8 cellular contexts compared by ENCODE assay signal in genomic region chr9:33676746-33677505, GRCh38.
DNase-seq lines count a peak whose midpoint lies in the region; ATAC-seq, FAIRE-seq and TF ChIP-seq lines count a peak whose summit lies in the region.

No MANE protein-coding gene starts in this region.

- FAIRE-seq in pancreas (lab: Jason Lieb, UNC): no peak

- no peaks in the 10 kb centered on the region for H3K4me1 ChIP-seq in NT2/D1 (ENCODE audit: insufficient read depth, insufficient read length)
- H3K4me1 ChIP-seq in heart left ventricle: peaks cover 0 to 9% (median 0%) of the 10 kb centered on the region in 12 donors
- H3K4me1 ChIP-seq in pancreas: no peaks in the 10 kb centered on the region

- H3K27ac ChIP-seq in heart left ventricle: peak overlapping the region in 11 of 12 donors; percentile 27 to 86 (median 55)
- H3K27ac ChIP-seq in pancreas: peak overlapping the region in 2 of 4 donors; percentile 26 to 30

- intact Hi-C loops in heart left ventricle (cut with DNase I) (loop anchor here in 1 of 10 donors (5.0 kb wide), 1 partner anchor 45 kb away; no protein-coding TSS in a partner anchor), pancreas (cut with DNase I) (no loop called here)

- H3K4me3 ChIP-seq in NT2/D1 (ENCODE audit: insufficient read length, low read depth) (peak overlapping the region; percentile 57), heart left ventricle (peak overlapping the region; percentile 51 to 83 (median 58)), pancreas (peak overlapping the region; percentile 18 to 68 (median 48))

- H3K27ac Mint-ChIP-seq in activated naive CD4-positive, alpha-beta T cell treated with anti-CD3 and anti-CD28 coated beads, Interleukin-2, amount 50 U/mL, for 72 hours: no peak overlapping the region

- TF ChIP-seq POLR2A in heart left ventricle (IDR thresholded peaks at IDR 0.05): no peak

- no peaks in the 10 kb centered on the region for H3K9me3 Mint-ChIP-seq in activated naive CD4-positive, alpha-beta T cell treated with anti-CD3 and anti-CD28 coated beads, Interleukin-2, amount 50 U/mL, for 72 hours

- ATAC-seq in activated naive CD4-positive, alpha-beta T cell treated with anti-CD3 and anti-CD28 coated beads, Interleukin-2, amount 50 U/mL, for 72 hours: peak; percentile 63 to 81
- ATAC-seq in heart left ventricle: peak in 3 of 4 donors; percentile 74 to 94 (median 88)
- ATAC-seq in pancreas: peak; percentile 83 to 95 (median 92)
- no peak for ATAC-seq in GM18867 (IDR thresholded peaks at IDR 0.05; ENCODE audit: unreplicated experiment)
- no peak for ATAC-seq in GM18519 (IDR thresholded peaks at IDR 0.05; ENCODE audit: low FRiP score, unreplicated experiment)

- 0 to 2% (median 1%) methylated on average over 52 to 78 of the region's 78 CpGs for WGBS in heart left ventricle, 4 donors
- 1 to 2% methylated on average over 43 to 78 of the region's 78 CpGs for WGBS in pancreas, 2 donors

- H3K36me3 ChIP-seq in NT2/D1 (ENCODE audit: insufficient read depth, insufficient read length, low read length) (no peaks in the 10 kb centered on the region), heart left ventricle (no peaks in the 10 kb centered on the region), pancreas (no peaks in the 10 kb centered on the region)

- TF ChIP-seq CTCF in heart left ventricle (IDR thresholded peaks at IDR 0.05): no peak
- TF ChIP-seq CTCF in pancreas (IDR thresholded peaks at IDR 0.05): no peak

- H3K9ac ChIP-seq in NT2/D1 (ENCODE audit: insufficient read length, low read depth): peak overlapping the region; percentile 67

- H3K9me3 ChIP-seq in NT2/D1 (ENCODE audit: insufficient read depth, low read length): no peaks in the 10 kb centered on the region
- H3K9me3 ChIP-seq in heart left ventricle: no peaks in the 10 kb centered on the region
- no peaks in the 10 kb centered on the region for H3K9me3 ChIP-seq in pancreas

- H3K27me3 ChIP-seq in NT2/D1 (ENCODE audit: insufficient read depth, insufficient read length) (no peaks in the 10 kb centered on the region), heart left ventricle (peaks cover 0 to 60% (median 0%) of the 10 kb centered on the region in 9 donors), pancreas (no peaks in the 10 kb centered on the region)

- DNase-seq in 8988T: peak; percentile 18
- peak; percentile 11 for DNase-seq in GM19238 (ENCODE audit: insufficient read length, low spot score)
- peak; percentile 30 for DNase-seq in NT2/D1 (ENCODE audit: low read depth, low spot score)
- peak in 1 of 2 donors; percentile 23 for DNase-seq in activated naive CD4-positive, alpha-beta T cell treated with anti-CD3 and anti-CD28 coated beads, Interleukin-2, amount 50 U/mL, for 72 hours (ENCODE audit: low spot score in 2 of 2)
- DNase-seq in heart left ventricle: peak; percentile 19 to 67 (median 28)
- peak; percentile 18 to 81 (median 35) for DNase-seq in pancreas

- H3K36me3 Mint-ChIP-seq in activated naive CD4-positive, alpha-beta T cell treated with anti-CD3 and anti-CD28 coated beads, Interleukin-2, amount 50 U/mL, for 72 hours: peaks cover 0 to 12% of the 10 kb centered on the region in 2 donors

Comparison
In these comparisons a context has a peak if more than half of its experiments do, and no peak if none do; other contexts are left out.
1. ATAC-seq: peak in activated naive CD4-positive, alpha-beta T cell treated with anti-CD3 and anti-CD28 coated beads, Interleukin-2, amount 50 U/mL, for 72 hours (2 of 2), heart left ventricle (3 of 4) and pancreas (4 of 4); none in GM18867 (single experiment) and GM18519 (single experiment).
2. Peak in every context shown above with its lines, with median percentiles within 50 percentile points of each other: H3K4me3 ChIP-seq.